ENCODE assay signal across 8 cellular contexts in genomic region chr6:72621243-72622093, GRCh38. TPM values are rescaled to one million over a fixed set of nuclear protein-coding genes. Genes with fewer than 3 reads are reported as not detected.
DNase-seq lines count a peak whose midpoint lies in the region; ATAC-seq and TF ChIP-seq lines count a peak whose summit lies in the region.

Gene KCNQ5 (plus strand): TSS chr6:72622064.

- H3K27ac ChIP-seq in H9 (ENCODE audit: insufficient read length, low read depth, low read length) (no peak within 1 kb of the TSS), RWPE1 (peak within 1 kb of the TSS; percentile 73), breast epithelium (no peak within 1 kb of the TSS), left lung (no peak within 1 kb of the TSS)

- no peak within 1 kb of the TSS for H3K9ac ChIP-seq in H9 (ENCODE audit: extremely low read depth, insufficient read length, low read length)

- H2BK12ac ChIP-seq in H9 (ENCODE audit: insufficient read length, low read depth, low read length) = no peak within 1 kb of the TSS

- CTCF ChIA-PET in RWPE1 (lab: Yijun Ruan, JAX) = interaction anchor here (0.5 to 1.5 kb wide), 4 partner anchors 210 to 508 kb away, joined by 3 to 7 read pairs (median 4); no protein-coding TSS in a partner anchor

- H2AFZ ChIP-seq in H9 (ENCODE audit: low read length) = no peak within 1 kb of the TSS

- no peak within 1 kb of the TSS for H2AK5ac ChIP-seq in H9 (ENCODE audit: insufficient read length, low read length)

- no peak within 1 kb of the TSS for H3T11ph ChIP-seq in H9 (ENCODE audit: low read length)

- no peaks in the 10 kb centered on the region for H3K4me1 ChIP-seq in H9 (ENCODE audit: insufficient read depth, low read length)
- H3K4me1 ChIP-seq in breast epithelium = peaks cover 6 to 8% of the 10 kb centered on the region in 2 donors
- peaks cover 16 to 37% of the 10 kb centered on the region in 2 donors for H3K4me1 ChIP-seq in left lung

- no peak within 1 kb of the TSS for H3K4ac ChIP-seq in H9 (ENCODE audit: low read depth, low read length)

- H3K36me3 Mint-ChIP-seq in H9 (ENCODE audit: insufficient read depth in 1 of 3, low read depth in 3 of 3) = no peaks in the 10 kb centered on the region

- H2BK15ac ChIP-seq in H9 (ENCODE audit: low read depth, low read length) = no peak within 1 kb of the TSS; the same call in 1 of the 2 replicates

- intact Hi-C loops in breast epithelium (cut with DNase I; ENCODE audit: low total_unique reads) (no loop called here), left lung (cut with DNase I) (loop anchor here in 1 of 2 donors (10.0 kb wide), 1 partner anchor 503 kb away; no protein-coding TSS in a partner anchor)

- H4K91ac ChIP-seq in H9 (ENCODE audit: insufficient read length, low read depth, low read length) = no peak within 1 kb of the TSS

- H3K23me2 ChIP-seq in H9 (ENCODE audit: insufficient read length, low read depth, low read length, poor library complexity, severe bottlenecking) = peaks cover 26% of the 10 kb centered on the region

- peak within 1 kb of the TSS; percentile 96 for H3K4me2 ChIP-seq in H9 (ENCODE audit: insufficient read depth, insufficient read length, low read length)

- H3K27me3 ChIP-seq in H9 (ENCODE audit: insufficient read depth, low read length) (peaks cover 25% of the 10 kb centered on the region), breast epithelium (peaks cover 0 to 31% of the 10 kb centered on the region in 2 donors), left lung (peaks cover 19 to 34% of the 10 kb centered on the region in 2 donors)

- H3K79me1 ChIP-seq in H9 (ENCODE audit: insufficient read depth, low read depth, low read length, poor library complexity, severe bottlenecking) = no peaks in the 10 kb centered on the region

- POLR2A ChIA-PET in RWPE1 (lab: Yijun Ruan, JAX; ENCODE audit: low non-redundant PET) = no interaction called here

- H3K4me3 ChIP-seq in breast epithelium = peak within 1 kb of the TSS; percentile 37 to 74 (median 54)
- H3K4me3 ChIP-seq in left lung = peak within 1 kb of the TSS; percentile 36 to 45

- no peak within 1 kb of the TSS for H4K8ac ChIP-seq in H9 (replicated peaks; ENCODE audit: insufficient read length, low read depth, low read length)

- no peak within 1 kb of the TSS for H2BK5ac ChIP-seq in H9 (ENCODE audit: insufficient read length, low read length)

- no peaks in the 10 kb centered on the region; a peak in 1 of 5 replicates for H3K9me3 Mint-ChIP-seq in H9

- no peaks in the 10 kb centered on the region for H4K20me1 ChIP-seq in H9 (ENCODE audit: control insufficient read depth, insufficient read depth, insufficient read length)

- no peak within 1 kb of the TSS for H3K23ac ChIP-seq in H9 (ENCODE audit: insufficient read length, low read depth, low read length)

- ATAC-seq in left lung = peak; percentile 35
- no peak for ATAC-seq in HG02852 (IDR thresholded peaks at IDR 0.05; ENCODE audit: unreplicated experiment)

- H3K14ac ChIP-seq in H9 (ENCODE audit: insufficient read depth, low read length) = peak within 1 kb of the TSS; percentile 28; the same call in 1 of the 2 replicates

- peak; percentile 49 for DNase-seq in DMS53 treated with DMSO at 0.1 percent for 48 hours (lab: John Stamatoyannopoulos, UW; ENCODE audit: unreplicated experiment)
- peak; percentile 71 for DNase-seq in H9
- peak; percentile 33 for DNase-seq in RWPE1 (ENCODE audit: low spot score)
- DNase-seq in breast epithelium (ENCODE audit: low spot score in 2 of 2) = no peak
- DNase-seq in left lung = peak in 1 of 2 donors; percentile 82
- DNase-seq in stimulated activated CD4-positive, alpha-beta T cell treated with anti-CD3 and anti-CD28 coated beads, TNF-alpha, amount 100 ng/mL, for 4 hours (ENCODE audit: low read depth in 3 of 3) = peak in 2 of 3 experiments; percentile 1 to 15
- no peak for DNase-seq in HPDE6-E6E7 (ENCODE audit: extremely low spot score)

- H4K5ac ChIP-seq in H9 (ENCODE audit: insufficient read length, low read depth, low read length) = no peak within 1 kb of the TSS

- WGBS in H9 (ENCODE audit: extremely low coverage, insufficient read length, low lambda C conversion rate) = no CpG with 5 or more reads among the region's 62 CpGs

- H3K4me3 Mint-ChIP-seq in H9 = peak within 1 kb of the TSS; percentile 71 to 90

- H2BK20ac ChIP-seq in H9 (ENCODE audit: low read depth, low read length, poor library complexity, severe bottlenecking) = no peak within 1 kb of the TSS

- H3K27ac Mint-ChIP-seq in H9 = peak within 1 kb of the TSS in 1 of 3 experiments; percentile 83; a peak in 1 of 7 replicates

- no peaks in the 10 kb centered on the region for H3K79me2 ChIP-seq in H9 (ENCODE audit: insufficient read depth, low read length)

- no peak for TF ChIP-seq CTCF in H9 (conservative IDR thresholded peaks at IDR 0.05)
- TF ChIP-seq CTCF in RWPE1 (conservative IDR thresholded peaks at IDR 0.05; ENCODE audit: low read depth) = no peak
- no peak for TF ChIP-seq CTCF in breast epithelium (IDR thresholded peaks at IDR 0.05)
- TF ChIP-seq CTCF in left lung (IDR thresholded peaks at IDR 0.05) = no peak

- peaks cover 15 to 27% of the 10 kb centered on the region in 2 experiments for H3K4me1 Mint-ChIP-seq in H9

- no peak within 1 kb of the TSS for H3K56ac ChIP-seq in H9 (ENCODE audit: insufficient read length, low read depth, low read length)

- peaks cover 74% of the 10 kb centered on the region for H3K27me3 Mint-ChIP-seq in H9 (ENCODE audit: low read depth)

- H2BK120ac ChIP-seq in H9 (ENCODE audit: low read depth, low read length, poor library complexity, severe bottlenecking) = no peak within 1 kb of the TSS

- no peak within 1 kb of the TSS for H3K18ac ChIP-seq in H9 (ENCODE audit: insufficient read length, low read depth, low read length)

- H3K9me3 ChIP-seq in H9 (ENCODE audit: control insufficient read depth, low read depth, low read length) = no peaks in the 10 kb centered on the region
- H3K9me3 ChIP-seq in breast epithelium = no peaks in the 10 kb centered on the region
- no peaks in the 10 kb centered on the region for H3K9me3 ChIP-seq in left lung

- TF ChIP-seq POLR2A in breast epithelium (IDR thresholded peaks at IDR 0.05) = no peak

- H3K36me3 ChIP-seq in breast epithelium (no peaks in the 10 kb centered on the region), left lung (no peaks in the 10 kb centered on the region)

RNA-seq across cellular contexts. Expression of gene KCNQ5, which starts in this region (rescaled TPM):
- total RNA-seq in H9 (2021) = 0.07 and 0.15 TPM in 2 replicates
- 1 to 10 TPM in 1 of 3 donors, under 1 TPM in 2; 0.16 to 1.0 (median 0.33) TPM for total RNA-seq in breast epithelium
- total RNA-seq in left lung = 1 to 10 TPM; 1.7 to 2.3 TPM

Comparison
In these comparisons a context has a peak if more than half of its experiments do, and no peak if none do; other contexts are left out.
1. Peak in DNase-seq and H3K4me2 ChIP-seq in H9; RNA of the gene not detected or under 1 TPM.
2. DNase-seq: peak in DMS53 treated with DMSO at 0.1 percent for 48 hours (single experiment), RWPE1 (single experiment) and stimulated activated CD4-positive, alpha-beta T cell treated with anti-CD3 and anti-CD28 coated beads, TNF-alpha, amount 100 ng/mL, for 4 hours (2 of 3); none in breast epithelium (0 of 2) and HPDE6-E6E7 (single experiment).